27 cellular contexts compared by ENCODE assay signal in genomic region chr11:7703785-7704184, GRCh38. TPM values are rescaled to one million over a fixed set of nuclear protein-coding genes. Genes with fewer than 3 reads are reported as not detected.
"Had no signal": no experiment of that assay in that cellular context is flagged by ENCODE, and none has a peak within 500 bp of the region (broad histone marks: within the 10 kb centered on the region; RNA-seq: fewer than 3 reads in every experiment).

No MANE protein-coding gene starts in this region.

- DNase-seq: colonic mucosa; cortex of kidney; effector CD8-positive, alpha-beta T cell; effector memory CD8-positive, alpha-beta T cell; endodermal cell; erythroblast; esophagus squamous epithelium; foreskin fibroblast; foreskin melanocyte; gastrocnemius medialis; glutamatergic neuron; head of caudate nucleus; heart right ventricle; hippocampal formation; kidney; kidney glomerular epithelial cell; left lung; lower lobe of right lung; mesenchymal stem cell; mucosa of descending colon; naive B cell had no signal

- ATAC-seq: effector memory CD8-positive, alpha-beta T cell; esophagus mucosa; gastrocnemius medialis; left lung; lower lobe of right lung; mucosa of descending colon had no signal

RNA-seq across cellular contexts. Expression of gene OVCH2, which starts 2.5 kb away (rescaled TPM):
- total RNA-seq: colonic mucosa, dermis microvascular lymphatic vessel endothelial cell, gastrocnemius medialis, glomerular endothelial cell, heart right ventricle, lung microvascular endothelial cell, mesenteric fat pad, mucosa of descending colon, myocyte had no signal
